In genomic region chr18:34809697-34810096, GRCh38 we compare ENCODE assay signal across 9 cellular contexts.
DNase-seq lines count a peak whose midpoint lies in the region; ATAC-seq, FAIRE-seq and TF ChIP-seq lines count a peak whose summit lies in the region.
"Had no signal": no experiment of that assay in that cellular context is flagged by ENCODE, and none has a peak within 500 bp of the region (broad histone marks: within the 10 kb centered on the region; RNA-seq: fewer than 3 reads in every experiment).

No MANE protein-coding gene starts in this region.

- H3K4me3 Mint-ChIP-seq in neural crest cell: no peak overlapping the region

- CTCF ChIA-PET in endothelial cell of umbilical vein (lab: Charles Lee): interaction anchor here (0.6 to 3.0 kb wide), 16 partner anchors 11 to 687 kb away, joined by 3 to 24 read pairs (median 5); no protein-coding TSS in a partner anchor

- POLR2A ChIA-PET in endothelial cell of umbilical vein (lab: Charles Lee): no interaction called here

- ATAC-seq in activated CD4-positive, CD25-positive, alpha-beta regulatory T cell treated with anti-CD3 and anti-CD28 coated beads, Interleukin-2, amount 50 U/mL, for 24 hours: no peak

- no TSS peak for BruUV-seq in endothelial cell of umbilical vein (replicated peaks; lab: Mats Ljungman, UMichigan)

- H3K4me2 ChIP-seq in endothelial cell of umbilical vein (ENCODE audit: insufficient read depth, low read length): no peak overlapping the region
- H3K4me2 ChIP-seq: BLaER1 treated with 17β-estradiol and CSF1 and Interleukin-3, amounts not matched to agents 10 nM and 100 nM had no signal

- DNase-seq in NCI-H1694 treated with DMSO at 0.1 percent for 48 hours (lab: John Stamatoyannopoulos, UW): peak; percentile 11
- DNase-seq in NCI-H1694 (lab: John Stamatoyannopoulos, UW): no peak
- DNase-seq in NCI-H146 treated with DMSO at 0.1 percent for 48 hours (lab: John Stamatoyannopoulos, UW; ENCODE audit: unreplicated experiment): peak; percentile 48
- DNase-seq in endothelial cell of umbilical vein (ENCODE audit: low read depth, low spot score): peak; percentile 31
- DNase-seq in neural crest cell (ENCODE audit: low read depth, low spot score): no peak
- no peak for DNase-seq in ecto neural progenitor cell (ENCODE audit: low spot score)
- DNase-seq in cerebellar cortex (ENCODE audit: low spot score): no peak

- dilution Hi-C loops in endothelial cell of umbilical vein (cut with MboI; ENCODE audit: extremely low pct_ligation_motif_present, low sequenced_read_pairs): no loop called here

- no peaks in the 10 kb centered on the region for H3K36me3 Mint-ChIP-seq in neural crest cell (ENCODE audit: low read depth)

- H3K27me3 ChIP-seq in endothelial cell of umbilical vein (ENCODE audit: control insufficient read depth in 2 of 2, insufficient read depth in 2 of 2, low read length in 2 of 2): no peaks in the 10 kb centered on the region
- H3K27me3 ChIP-seq: BLaER1 treated with 17β-estradiol and CSF1 and Interleukin-3, amounts not matched to agents 10 nM and 100 nM had no signal

- no peaks in the 10 kb centered on the region for H3K79me2 ChIP-seq in endothelial cell of umbilical vein (ENCODE audit: control insufficient read depth, insufficient read depth, low read length)

- intact Hi-C loops in endothelial cell of umbilical vein (cut with micrococcal nuclease): loop anchor here (5.0 kb wide), 1 partner anchor 687 kb away; no protein-coding TSS in a partner anchor

- no peak overlapping the region for H3K9ac ChIP-seq in endothelial cell of umbilical vein (replicated peaks; ENCODE audit: extremely low read depth, insufficient read depth, low read length)
- H3K9ac ChIP-seq: BLaER1 treated with 17β-estradiol and CSF1 and Interleukin-3, amounts not matched to agents 10 nM and 100 nM had no signal

- H4K20me1 ChIP-seq in endothelial cell of umbilical vein (replicated peaks; ENCODE audit: control insufficient read depth, extremely low read depth, insufficient read depth, low read length): no peaks in the 10 kb centered on the region
- H4K20me1 ChIP-seq: BLaER1 treated with 17β-estradiol and CSF1 and Interleukin-3, amounts not matched to agents 10 nM and 100 nM had no signal

- no peaks in the 10 kb centered on the region for H3K9me3 Mint-ChIP-seq in neural crest cell

- H3K4me1 Mint-ChIP-seq in neural crest cell: peaks cover 6% of the 10 kb centered on the region

- H3K36me3 ChIP-seq in endothelial cell of umbilical vein (ENCODE audit: control insufficient read depth in 2 of 2, extremely low read depth in 1 of 2, insufficient read depth in 2 of 2, low read length in 2 of 2): no peaks in the 10 kb centered on the region

- no peak for FAIRE-seq in endothelial cell of umbilical vein (lab: Jason Lieb, UNC)

- no peak overlapping the region for H3K4me3 ChIP-seq in endothelial cell of umbilical vein (replicated peaks in 1 of 3; ENCODE audit: insufficient read depth in 1 of 3, low read depth in 1 of 3, low read length in 3 of 3)
- H3K4me3 ChIP-seq: BLaER1 treated with 17β-estradiol and CSF1 and Interleukin-3, amounts not matched to agents 10 nM and 100 nM had no signal

- no peaks in the 10 kb centered on the region for H3K4me1 ChIP-seq in endothelial cell of umbilical vein (ENCODE audit: control insufficient read depth, extremely low read depth, insufficient read depth, low read length)
- H3K4me1 ChIP-seq: BLaER1 treated with 17β-estradiol and CSF1 and Interleukin-3, amounts not matched to agents 10 nM and 100 nM had no signal

- no peak for TF ChIP-seq POLR2A in endothelial cell of umbilical vein (IDR thresholded peaks at IDR 0.05; ENCODE audit: low read depth, low read length)

- H3K27ac ChIP-seq in endothelial cell of umbilical vein (ENCODE audit: insufficient read depth, low read depth, low read length): no peak overlapping the region
- H3K27ac ChIP-seq: BLaER1 treated with 17β-estradiol and CSF1 and Interleukin-3, amounts not matched to agents 10 nM and 100 nM had no signal

- H3K9me3 ChIP-seq in endothelial cell of umbilical vein (replicated peaks; ENCODE audit: control insufficient read depth, insufficient read depth, low read length): no peaks in the 10 kb centered on the region
- H3K9me3 ChIP-seq: BLaER1 treated with 17β-estradiol and CSF1 and Interleukin-3, amounts not matched to agents 10 nM and 100 nM had no signal

- no peak overlapping the region for H3K27ac Mint-ChIP-seq in neural crest cell (ENCODE audit: unreplicated experiment)

- TF ChIP-seq CTCF in endothelial cell of umbilical vein (IDR thresholded peaks at IDR 0.05; ENCODE audit: extremely low read depth in 1 of 2, insufficient read depth in 1 of 2, low read depth in 1 of 2, low read length in 2 of 2) (peak; percentile 36 to 45), neural crest cell (conservative IDR thresholded peaks at IDR 0.05) (peak; percentile 48)

- no peak overlapping the region for H2AFZ ChIP-seq in endothelial cell of umbilical vein (ENCODE audit: low read depth, low read length)

- no peaks in the 10 kb centered on the region for H3K9me1 ChIP-seq in endothelial cell of umbilical vein (replicated peaks; ENCODE audit: control insufficient read depth, extremely low read depth, insufficient read depth, low read length)

- H3K27me3 Mint-ChIP-seq in neural crest cell (ENCODE audit: low read depth): no peaks in the 10 kb centered on the region

TF ChIP-seq in endothelial cell of umbilical vein, 7 proteins besides CTCF, POLR2A, EP300 and RAD21:
- TF ChIP-seq FOS (IDR thresholded peaks at IDR 0.05; ENCODE audit: borderline replicate concordance, insufficient read depth, low read length) (no peak), JUN (IDR thresholded peaks at IDR 0.05; ENCODE audit: borderline replicate concordance, insufficient read depth, insufficient read length, low read depth) (no peak), GATA2 (IDR thresholded peaks at IDR 0.05; ENCODE audit: insufficient read depth, insufficient read length, low read depth, low read length) (no peak)

Comparison
In these comparisons a context has a peak if more than half of its experiments do, and no peak if none do; other contexts are left out.
1. DNase-seq: peak in NCI-H1694 treated with DMSO at 0.1 percent for 48 hours (single experiment), NCI-H146 treated with DMSO at 0.1 percent for 48 hours (single experiment) and endothelial cell of umbilical vein (single experiment); none in NCI-H1694 (single experiment), neural crest cell (single experiment), ecto neural progenitor cell (single experiment) and cerebellar cortex (single experiment).